Comparison of ENCODE assay signal across 25 cellular contexts in genomic region chrX:148867596-148867995, GRCh38.
DNase-seq lines count a peak whose midpoint lies in the region; ATAC-seq, FAIRE-seq and TF ChIP-seq lines count a peak whose summit lies in the region.
"Had no signal": no experiment of that assay in that cellular context is flagged by ENCODE, and none has a peak within 500 bp of the region (broad histone marks: within the 10 kb centered on the region; RNA-seq: fewer than 3 reads in every experiment).

No MANE protein-coding gene starts in this region.

- H3K27me3 Mint-ChIP-seq in MCF 10A (ENCODE audit: insufficient read depth, unreplicated experiment), result no peaks in the 10 kb centered on the region
- H3K27me3 Mint-ChIP-seq: B cell had no signal

- H3K27ac ChIP-seq in breast epithelium (no peak overlapping the region), foreskin keratinocyte (peak overlapping the region; percentile 8), trophoblast cell (ENCODE audit: low read depth, low read length) (no peak overlapping the region)
- H3K27ac ChIP-seq: 22Rv1, BLaER1, C4-2B had no signal

- CTCF ChIA-PET in MCF 10A (lab: Yijun Ruan, JAX), result interaction anchor here (0.7 kb wide), 1 partner anchor 179 kb away, joined by 3 read pairs; no protein-coding TSS in a partner anchor

- H2AK5ac ChIP-seq in trophoblast cell (ENCODE audit: low read length), result no peak overlapping the region

- no peak overlapping the region for H3K27ac Mint-ChIP-seq in MCF 10A (ENCODE audit: low read depth, unreplicated experiment)
- H3K27ac Mint-ChIP-seq: B cell; CD4-positive, CD25-positive, alpha-beta regulatory T cell; CD8-positive, alpha-beta T cell; HFFc6 had no signal

- H3K27me3 ChIP-seq in breast epithelium, result peaks cover 0 to 14% of the 10 kb centered on the region in 2 donors
- H3K27me3 ChIP-seq in bronchial epithelial cell (ENCODE audit: control insufficient read depth, insufficient read depth, low read length), result no peaks in the 10 kb centered on the region
- H3K27me3 ChIP-seq in foreskin keratinocyte, result no peaks in the 10 kb centered on the region
- H3K27me3 ChIP-seq in trophoblast cell (ENCODE audit: insufficient read depth, low read length), result no peaks in the 10 kb centered on the region
- H3K27me3 ChIP-seq: BLaER1 had no signal

- H3K36me3 ChIP-seq in breast epithelium (no peaks in the 10 kb centered on the region), bronchial epithelial cell (ENCODE audit: control insufficient read depth, insufficient read depth, low read length) (no peaks in the 10 kb centered on the region), trophoblast cell (ENCODE audit: control insufficient read depth in 1 of 2, insufficient read depth in 2 of 2, low read length in 2 of 2) (no peaks in the 10 kb centered on the region)
- H3K36me3 ChIP-seq: HAP-1 had no signal

- no peak overlapping the region for H3K14ac ChIP-seq in trophoblast cell (ENCODE audit: low read length)

- H3K4me1 ChIP-seq in breast epithelium (no peaks in the 10 kb centered on the region), foreskin keratinocyte (peaks cover 6% of the 10 kb centered on the region), trophoblast cell (ENCODE audit: control insufficient read depth in 1 of 2, insufficient read depth in 2 of 2, low read length in 2 of 2) (no peaks in the 10 kb centered on the region)
- H3K4me1 ChIP-seq: BLaER1, Caco-2 had no signal

- no peaks in the 10 kb centered on the region for H3K9me3 ChIP-seq in breast epithelium
- H3K9me3 ChIP-seq in trophoblast cell (ENCODE audit: insufficient read depth, low read depth, low read length), result no peaks in the 10 kb centered on the region
- H3K9me3 ChIP-seq: Caco-2, HAP-1 had no signal

- H2AFZ ChIP-seq in trophoblast cell (ENCODE audit: insufficient read depth, low read length, poor library complexity), result no peak overlapping the region

- no CpG with 5 or more reads among the region's 2 CpGs for WGBS in trophoblast cell (ENCODE audit: extremely low coverage, insufficient coverage, insufficient read length)

- TF ChIP-seq POLR2A in breast epithelium (IDR thresholded peaks at IDR 0.05), result no peak
- TF ChIP-seq POLR2A in GM18505 (IDR thresholded peaks at IDR 0.05; ENCODE audit: borderline replicate concordance, extremely low read depth, insufficient read depth, insufficient read length), result no peak

- H3K9ac ChIP-seq in trophoblast cell (ENCODE audit: low read length), result no peak overlapping the region
- H3K9ac ChIP-seq: BLaER1 had no signal

- peak; percentile 78 for ATAC-seq in foreskin keratinocyte
- ATAC-seq in HG02642 (IDR thresholded peaks at IDR 0.05; ENCODE audit: poor library complexity, unreplicated experiment), result no peak
- ATAC-seq in GM18505 (IDR thresholded peaks at IDR 0.05; ENCODE audit: unreplicated experiment), result no peak
- ATAC-seq in HG02840 (IDR thresholded peaks at IDR 0.05; ENCODE audit: low FRiP score, unreplicated experiment), result no peak
- ATAC-seq: CD8-positive, alpha-beta T cell; GM12878 had no signal

- H2BK12ac ChIP-seq in trophoblast cell (ENCODE audit: low read length), result no peak overlapping the region

- TF ChIP-seq CTCF in MCF 10A (IDR thresholded peaks at IDR 0.05; ENCODE audit: unreplicated experiment), result no peak
- TF ChIP-seq CTCF in breast epithelium (IDR thresholded peaks at IDR 0.05), result no peak
- no peak for TF ChIP-seq CTCF in bronchial epithelial cell (IDR thresholded peaks at IDR 0.05; ENCODE audit: insufficient read depth, low read length, severe bottlenecking)
- TF ChIP-seq CTCF in foreskin keratinocyte (conservative IDR thresholded peaks at IDR 0.05), result no peak

- no peak overlapping the region for H3K4me2 ChIP-seq in trophoblast cell (ENCODE audit: low read length)
- H3K4me2 ChIP-seq: BLaER1 had no signal

- H3K4me1 Mint-ChIP-seq in MCF 10A (ENCODE audit: insufficient read depth, unreplicated experiment), result no peaks in the 10 kb centered on the region
- H3K4me1 Mint-ChIP-seq: B cell; CD4-positive, CD25-positive, alpha-beta regulatory T cell had no signal

- no peak for FAIRE-seq in bronchial epithelial cell (lab: Jason Lieb, UNC)
- FAIRE-seq: A204.1, GM12878, GM18507, H54 had no signal

- H4K8ac ChIP-seq in trophoblast cell (ENCODE audit: low read depth, low read length), result no peak overlapping the region

- BruUV-seq in MCF 10A (replicated peaks; lab: Mats Ljungman, UMichigan), result no TSS peak

- no peak overlapping the region for H3K4ac ChIP-seq in trophoblast cell (ENCODE audit: low read depth, low read length)

- no peak overlapping the region for H3K4me3 Mint-ChIP-seq in MCF 10A (ENCODE audit: unreplicated experiment)
- H3K4me3 Mint-ChIP-seq: B cell; CD4-positive, CD25-positive, alpha-beta regulatory T cell; CD8-positive, alpha-beta T cell; HFFc6 had no signal

- no peak overlapping the region for H2BK120ac ChIP-seq in trophoblast cell (ENCODE audit: insufficient read depth, low read length, poor library complexity)

- peaks cover 9% of the 10 kb centered on the region for H3K9me3 Mint-ChIP-seq in MCF 10A (ENCODE audit: unreplicated experiment)
- H3K9me3 Mint-ChIP-seq: CD4-positive, CD25-positive, alpha-beta regulatory T cell; CD8-positive, alpha-beta T cell had no signal

- intact Hi-C loops in MCF 10A (cut with micrococcal nuclease) (no loop called here), breast epithelium (cut with DNase I; ENCODE audit: low total_unique reads) (no loop called here)

- H4K12ac ChIP-seq in trophoblast cell (ENCODE audit: low read depth, low read length), result no peak overlapping the region

- no peaks in the 10 kb centered on the region for H3K79me1 ChIP-seq in trophoblast cell (ENCODE audit: low read length)

- DNase-seq in MCF 10A (ENCODE audit: unreplicated experiment), result peak; percentile 7
- no peak for DNase-seq in breast epithelium (ENCODE audit: low spot score in 2 of 2)
- peak; percentile 73 for DNase-seq in bronchial epithelial cell (ENCODE audit: low read depth)
- DNase-seq in foreskin keratinocyte, result peak; percentile 66 to 79
- DNase-seq in trophoblast cell, result peak; percentile 41 to 80
- DNase-seq: Caco-2; CD4-positive, CD25-positive, alpha-beta regulatory T cell; CD8-positive, alpha-beta T cell; DMS153; EL; GDM1; GOT3; HFFc6 had no signal

- no peak overlapping the region for H4K91ac ChIP-seq in trophoblast cell (ENCODE audit: low read depth, low read length)

- H2BK5ac ChIP-seq in trophoblast cell (ENCODE audit: low read depth, low read length, poor library complexity), result no peak overlapping the region

- no peaks in the 10 kb centered on the region for H3K79me2 ChIP-seq in trophoblast cell (ENCODE audit: control insufficient read depth, insufficient read depth, low read length, poor library complexity)

- H3K36me3 Mint-ChIP-seq in MCF 10A (ENCODE audit: insufficient read depth, unreplicated experiment), result no peaks in the 10 kb centered on the region
- H3K36me3 Mint-ChIP-seq: CD4-positive, CD25-positive, alpha-beta regulatory T cell; CD8-positive, alpha-beta T cell had no signal

- H3K4me3 ChIP-seq in breast epithelium (no peak overlapping the region), bronchial epithelial cell (ENCODE audit: low read depth, low read length) (no peak overlapping the region), trophoblast cell (ENCODE audit: low read depth, low read length) (no peak overlapping the region)
- H3K4me3 ChIP-seq: BLaER1, GM12878, HAP-1 had no signal

- POLR2A ChIA-PET in MCF 10A (lab: Yijun Ruan, JAX), result no interaction called here

- no peak overlapping the region for H3K23ac ChIP-seq in trophoblast cell (ENCODE audit: low read length)

- no peak overlapping the region for H3K18ac ChIP-seq in trophoblast cell (ENCODE audit: low read length)

Comparison
In these comparisons a context has a peak if more than half of its experiments do, and no peak if none do; other contexts are left out.
1. DNase-seq: peak in MCF 10A (single experiment), bronchial epithelial cell (single experiment), foreskin keratinocyte (2 of 2) and trophoblast cell (2 of 2); none in breast epithelium (0 of 2).